In the genomic region with DNA sequence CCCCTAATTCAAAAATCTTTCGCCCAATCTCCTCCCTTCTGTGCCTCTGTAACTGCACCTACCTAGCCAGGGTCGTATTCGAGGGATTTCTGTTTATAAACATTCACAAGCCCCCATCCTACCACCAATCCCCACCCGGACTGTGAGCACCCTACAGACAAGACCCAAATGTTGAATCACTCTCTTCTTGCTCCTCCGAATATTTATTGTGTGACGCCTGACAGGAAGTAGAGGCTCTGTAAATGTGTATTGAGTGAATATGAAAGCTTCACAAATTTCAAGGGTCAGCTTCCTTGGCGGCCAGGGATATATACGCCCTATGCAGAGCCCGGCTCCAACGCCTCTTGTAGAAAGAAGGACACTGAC, we compare ENCODE assay signal across 8 cellular contexts. TPM values are rescaled to one million over a fixed set of nuclear protein-coding genes. Genes with fewer than 3 reads are reported as not detected.
DNase-seq lines count a peak whose midpoint lies in the region; ATAC-seq and TF ChIP-seq lines count a peak whose summit lies in the region.

No MANE protein-coding gene starts in this region.

- peak overlapping the region; percentile 69 to 90 (median 80) for H3K4me3 ChIP-seq in BLaER1 treated with 17β-estradiol and CSF1 and Interleukin-3, amounts not matched to agents 10 nM and 100 nM
- H3K4me3 ChIP-seq in HAP-1: peak overlapping the region; percentile 60

- H3K4me1 Mint-ChIP-seq in activated naive CD8-positive, alpha-beta T cell (ENCODE audit: low read depth): peaks cover 13% of the 10 kb centered on the region
- peaks cover 4% of the 10 kb centered on the region for H3K4me1 Mint-ChIP-seq in type B pancreatic cell (ENCODE audit: unreplicated experiment)

- ATAC-seq in left colon: peak; percentile 10
- no peak for ATAC-seq in GM19467 (IDR thresholded peaks at IDR 0.05; ENCODE audit: unreplicated experiment)
- no peak for ATAC-seq in HG03565 (IDR thresholded peaks at IDR 0.05; ENCODE audit: unreplicated experiment)

- peaks cover 0 to 25% (median 17%) of the 10 kb centered on the region in 11 experiments; a peak in 19 of 22 replicates for H3K36me3 ChIP-seq in BLaER1 treated with 17β-estradiol and CSF1 and Interleukin-3, amounts not matched to agents 10 nM and 100 nM
- H3K36me3 ChIP-seq in HAP-1 (replicated peaks): no peaks in the 10 kb centered on the region

- H3K27me3 Mint-ChIP-seq in activated naive CD8-positive, alpha-beta T cell: peaks cover 5% of the 10 kb centered on the region
- peaks cover 6% of the 10 kb centered on the region for H3K27me3 Mint-ChIP-seq in type B pancreatic cell

- H3K9ac ChIP-seq in BLaER1 treated with 17β-estradiol and CSF1 and Interleukin-3, amounts not matched to agents 10 nM and 100 nM: peak overlapping the region; percentile 68 to 94 (median 85); a peak in 21 of 22 replicates

- DNase-seq in HAP-1 (ENCODE audit: low spot score in 2 of 2): no peak
- DNase-seq in left colon: no peak
- no peak for DNase-seq in type B pancreatic cell (ENCODE audit: extremely low spot score, unreplicated experiment)
- DNase-seq in stimulated activated CD4-positive, alpha-beta T cell treated with anti-CD3 and anti-CD28 coated beads, Interleukin-4, amount 100 ng/mL, for 24 hours: no peak

- peaks cover 21 to 45% (median 30%) of the 10 kb centered on the region in 10 experiments for H3K4me1 ChIP-seq in BLaER1 treated with 17β-estradiol and CSF1 and Interleukin-3, amounts not matched to agents 10 nM and 100 nM
- peaks cover 7% of the 10 kb centered on the region for H3K4me1 ChIP-seq in HAP-1

- H3K9me3 Mint-ChIP-seq in activated naive CD8-positive, alpha-beta T cell (ENCODE audit: low read depth): no peaks in the 10 kb centered on the region
- H3K9me3 Mint-ChIP-seq in type B pancreatic cell: no peaks in the 10 kb centered on the region

- peak overlapping the region; percentile 67 to 95 (median 85) for H3K4me2 ChIP-seq in BLaER1 treated with 17β-estradiol and CSF1 and Interleukin-3, amounts not matched to agents 10 nM and 100 nM

- TF ChIP-seq CTCF in type B pancreatic cell (conservative IDR thresholded peaks at IDR 0.05): no peak

- intact Hi-C loops in left colon (cut with DNase I, micrococcal nuclease): no loop called here

- H3K27me3 ChIP-seq in BLaER1 treated with 17β-estradiol and CSF1 and Interleukin-3, amounts not matched to agents 10 nM and 100 nM: no peaks in the 10 kb centered on the region
- no peaks in the 10 kb centered on the region for H3K27me3 ChIP-seq in HAP-1 (ENCODE audit: low read depth)

- H3K27ac Mint-ChIP-seq in activated naive CD8-positive, alpha-beta T cell: peak overlapping the region; percentile 95
- peak overlapping the region; percentile 91 for H3K27ac Mint-ChIP-seq in type B pancreatic cell

- peak overlapping the region; percentile 42 to 91 (median 84); a peak in 21 of 22 replicates for H3K27ac ChIP-seq in BLaER1 treated with 17β-estradiol and CSF1 and Interleukin-3, amounts not matched to agents 10 nM and 100 nM

- H4K20me1 ChIP-seq in BLaER1 treated with 17β-estradiol and CSF1 and Interleukin-3, amounts not matched to agents 10 nM and 100 nM: peaks cover 0 to 32% (median 15%) of the 10 kb centered on the region in 11 experiments; a peak in 10 of 22 replicates

- in situ Hi-C loops in HAP-1 (cut with MboI; ENCODE audit: low sequenced_read_pairs): no loop called here

- H3K4me3 Mint-ChIP-seq in activated naive CD8-positive, alpha-beta T cell: peak overlapping the region; percentile 93
- H3K4me3 Mint-ChIP-seq in type B pancreatic cell: peak overlapping the region; percentile 90

- H3K36me3 Mint-ChIP-seq in activated naive CD8-positive, alpha-beta T cell: peaks cover 3% of the 10 kb centered on the region
- H3K36me3 Mint-ChIP-seq in type B pancreatic cell: peaks cover 4% of the 10 kb centered on the region

- peaks cover 0 to 9% (median 0%) of the 10 kb centered on the region in 11 experiments; a peak in 2 of 22 replicates for H3K9me3 ChIP-seq in BLaER1 treated with 17β-estradiol and CSF1 and Interleukin-3, amounts not matched to agents 10 nM and 100 nM (replicated peaks in 1 of 11)
- H3K9me3 ChIP-seq in HAP-1: no peaks in the 10 kb centered on the region

RNA-seq across cellular contexts. Expression of a gene that starts 1.6 kb away (rescaled TPM):
- total RNA-seq in left colon (100 to 1,000 TPM; 161 to 208 TPM), type B pancreatic cell (ENCODE audit: low replicate concordance) (32.0 and 56.1 TPM in 2 replicates)
